ENCODE assay signal across 21 cellular contexts in genomic region chr11:126495806-126496205, GRCh38.
DNase-seq lines count a peak whose midpoint lies in the region; ATAC-seq and TF ChIP-seq lines count a peak whose summit lies in the region.
"Had no signal": no experiment of that assay in that cellular context is flagged by ENCODE, and none has a peak within 500 bp of the region (broad histone marks: within the 10 kb centered on the region; RNA-seq: fewer than 3 reads in every experiment).

No MANE protein-coding gene starts in this region.

- DNase-seq in activated naive CD4-positive, alpha-beta T cell treated with anti-CD3 and anti-CD28 coated beads, Interleukin-2, amount 50 U/mL, for 72 hours (ENCODE audit: low spot score in 2 of 2): no peak
- DNase-seq in activated naive CD4-positive, alpha-beta T cell treated with anti-CD3 and anti-CD28 coated beads for 36 hours: no peak
- DNase-seq in NCI-H2171 treated with DMSO at 0.1 percent for 48 hours (lab: John Stamatoyannopoulos, UW) (no peak), testis (no peak), NCI-H1417 (lab: John Stamatoyannopoulos, UW) (no peak)
- DNase-seq in activated CD4-positive, alpha-beta T cell treated with anti-CD3 and anti-CD28 coated beads for 36 hours: no peak
- DNase-seq: 8988T; Caco-2; CD4-positive, CD25-positive, alpha-beta regulatory T cell; H7; Kasumi-1; MG63; NCI-H1048; NCI-H2081; NCI-H748 treated with DMSO at 0.1 percent for 48 hours; OCI-M1; SIG-M5 had no signal

- H3K9me2 ChIP-seq in neural cell (ENCODE audit: insufficient read depth, low read length): no peaks in the 10 kb centered on the region

- no peak overlapping the region for H3K9ac ChIP-seq in neural cell (ENCODE audit: low read length)

- no peaks in the 10 kb centered on the region for H3K9me3 Mint-ChIP-seq in activated naive CD4-positive, alpha-beta T cell treated with anti-CD3 and anti-CD28 coated beads, Interleukin-2, amount 50 U/mL, for 72 hours
- no peaks in the 10 kb centered on the region for H3K9me3 Mint-ChIP-seq in activated naive CD4-positive, alpha-beta T cell treated with anti-CD3 and anti-CD28 coated beads for 36 hours
- H3K9me3 Mint-ChIP-seq in activated CD4-positive, alpha-beta T cell treated with anti-CD3 and anti-CD28 coated beads for 36 hours (ENCODE audit: low read depth): no peaks in the 10 kb centered on the region
- H3K9me3 Mint-ChIP-seq: CD4-positive, CD25-positive, alpha-beta regulatory T cell; IgD-negative memory B cell had no signal

- TF ChIP-seq EP300 in neural cell (conservative IDR thresholded peaks at IDR 0.05; ENCODE audit: poor library complexity, severe bottlenecking): no peak

- TF ChIP-seq POLR2A in testis (IDR thresholded peaks at IDR 0.05): no peak

- H4K20me1 ChIP-seq in neural cell (ENCODE audit: insufficient read depth): no peaks in the 10 kb centered on the region

- H3K36me3 ChIP-seq in neural cell (ENCODE audit: insufficient read depth, low read length) (no peaks in the 10 kb centered on the region), testis (ENCODE audit: low read depth, missing control alignments) (no peaks in the 10 kb centered on the region)
- H3K36me3 ChIP-seq: MG63 had no signal

- H3K36me3 Mint-ChIP-seq in activated naive CD4-positive, alpha-beta T cell treated with anti-CD3 and anti-CD28 coated beads, Interleukin-2, amount 50 U/mL, for 72 hours: no peaks in the 10 kb centered on the region
- H3K36me3 Mint-ChIP-seq in activated naive CD4-positive, alpha-beta T cell treated with anti-CD3 and anti-CD28 coated beads for 36 hours (ENCODE audit: low read depth): no peaks in the 10 kb centered on the region
- H3K36me3 Mint-ChIP-seq in activated CD4-positive, alpha-beta T cell treated with anti-CD3 and anti-CD28 coated beads for 36 hours (ENCODE audit: low read depth): no peaks in the 10 kb centered on the region
- H3K36me3 Mint-ChIP-seq: CD4-positive, CD25-positive, alpha-beta regulatory T cell; IgD-negative memory B cell had no signal

- H3K4me1 ChIP-seq in testis: no peaks in the 10 kb centered on the region
- H3K4me1 ChIP-seq: Caco-2 had no signal

- peak overlapping the region; percentile 39 to 50 for H3K27ac Mint-ChIP-seq in activated naive CD4-positive, alpha-beta T cell treated with anti-CD3 and anti-CD28 coated beads, Interleukin-2, amount 50 U/mL, for 72 hours
- no peak overlapping the region for H3K27ac Mint-ChIP-seq in activated naive CD4-positive, alpha-beta T cell treated with anti-CD3 and anti-CD28 coated beads for 36 hours
- no peak overlapping the region for H3K27ac Mint-ChIP-seq in activated CD4-positive, alpha-beta T cell treated with anti-CD3 and anti-CD28 coated beads for 36 hours
- H3K27ac Mint-ChIP-seq: CD4-positive, CD25-positive, alpha-beta regulatory T cell; IgD-negative memory B cell had no signal

- H3K27me3 ChIP-seq in neural cell (ENCODE audit: insufficient read depth, low read depth, low read length) (no peaks in the 10 kb centered on the region), testis (no peaks in the 10 kb centered on the region)
- H3K27me3 ChIP-seq: MG63 had no signal

- H3K9me3 ChIP-seq in neural cell (ENCODE audit: low read length) (no peaks in the 10 kb centered on the region), testis (no peaks in the 10 kb centered on the region)
- H3K9me3 ChIP-seq: Caco-2, MG63 had no signal

- H3K27me3 Mint-ChIP-seq in activated naive CD4-positive, alpha-beta T cell treated with anti-CD3 and anti-CD28 coated beads for 36 hours (ENCODE audit: low read depth): peaks cover 11% of the 10 kb centered on the region
- peaks cover 11% of the 10 kb centered on the region for H3K27me3 Mint-ChIP-seq in activated CD4-positive, alpha-beta T cell treated with anti-CD3 and anti-CD28 coated beads for 36 hours
- H3K27me3 Mint-ChIP-seq: CD4-positive, CD25-positive, alpha-beta regulatory T cell had no signal

- WGBS in testis, 2 donors: 82 to 92% methylated on average over 2 of the region's 2 CpGs

- POLR2A ChIA-PET in activated CD4-positive, alpha-beta T cell treated with anti-CD3 and anti-CD28 coated beads for 36 hours (lab: Charles Lee): no interaction called here

- H3K27ac ChIP-seq in VCaP (0 out of 2 replicates have a peak overlapping the region, but pooled peaks have one; percentile 14), neural cell (ENCODE audit: low read length) (no peak overlapping the region), testis (no peak overlapping the region)
- H3K27ac ChIP-seq: HL-60 had no signal

- no peak overlapping the region for H2AFZ ChIP-seq in neural cell (ENCODE audit: low read depth, low read length)

- H3K4me1 Mint-ChIP-seq in activated naive CD4-positive, alpha-beta T cell treated with anti-CD3 and anti-CD28 coated beads for 36 hours (ENCODE audit: low read depth): peaks cover 3% of the 10 kb centered on the region
- H3K4me1 Mint-ChIP-seq in activated CD4-positive, alpha-beta T cell treated with anti-CD3 and anti-CD28 coated beads for 36 hours: no peaks in the 10 kb centered on the region
- H3K4me1 Mint-ChIP-seq: CD4-positive, CD25-positive, alpha-beta regulatory T cell had no signal

- no peak for TF ChIP-seq CTCF in VCaP (conservative IDR thresholded peaks at IDR 0.05)
- TF ChIP-seq CTCF in neural cell (IDR thresholded peaks at IDR 0.05; ENCODE audit: poor library complexity, severe bottlenecking): peak; percentile 20
- TF ChIP-seq CTCF in testis (IDR thresholded peaks at IDR 0.05): no peak

- H3F3A ChIP-seq in neural cell (ENCODE audit: insufficient read depth, low read length, poor library complexity, severe bottlenecking): no peaks in the 10 kb centered on the region

- intact Hi-C loops in activated naive CD4-positive, alpha-beta T cell treated with anti-CD3 and anti-CD28 coated beads for 36 hours (cut with micrococcal nuclease): no loop called here
- intact Hi-C loops in testis (cut with DNase I; ENCODE audit: low total_unique reads): no loop called here
- intact Hi-C loops in activated CD4-positive, alpha-beta T cell treated with anti-CD3 and anti-CD28 coated beads for 36 hours (cut with DNase I, micrococcal nuclease): no loop called here

- no peak overlapping the region for H3K4me2 ChIP-seq in neural cell (ENCODE audit: low read length)

- H3K4me3 ChIP-seq in neural cell (ENCODE audit: low read length) (no peak overlapping the region), testis (no peak overlapping the region)
- H3K4me3 ChIP-seq: MG63 had no signal

- H3K79me2 ChIP-seq in neural cell (replicated peaks; ENCODE audit: insufficient read depth, low read length): no peaks in the 10 kb centered on the region

- no peak for TF ChIP-seq RAD21 in neural cell (conservative IDR thresholded peaks at IDR 0.05)

- CTCF ChIA-PET in activated naive CD4-positive, alpha-beta T cell treated with anti-CD3 and anti-CD28 coated beads for 36 hours (lab: Charles Lee): interaction anchor here (0.6 kb wide), 1 partner anchor 54 kb away, joined by 3 read pairs; no protein-coding TSS in a partner anchor
- CTCF ChIA-PET in activated CD4-positive, alpha-beta T cell treated with anti-CD3 and anti-CD28 coated beads for 36 hours (lab: Charles Lee): no interaction called here

- H3K4me3 Mint-ChIP-seq in activated naive CD4-positive, alpha-beta T cell treated with anti-CD3 and anti-CD28 coated beads for 36 hours: no peak overlapping the region
- no peak overlapping the region for H3K4me3 Mint-ChIP-seq in activated CD4-positive, alpha-beta T cell treated with anti-CD3 and anti-CD28 coated beads for 36 hours
- H3K4me3 Mint-ChIP-seq: CD4-positive, CD25-positive, alpha-beta regulatory T cell; IgD-negative memory B cell had no signal

- no peak for ATAC-seq in activated naive CD4-positive, alpha-beta T cell treated with anti-CD3 and anti-CD28 coated beads, Interleukin-2, amount 50 U/mL, for 72 hours
- no peak for ATAC-seq in activated CD4-positive, alpha-beta T cell treated with anti-CD3 and anti-CD28 coated beads for 36 hours

TF ChIP-seq in neural cell, 6 proteins besides CTCF, POLR2A, EP300 and RAD21:
- TF ChIP-seq EZH2 (IDR thresholded peaks at IDR 0.05; ENCODE audit: borderline replicate concordance, insufficient read depth, low read length, poor library complexity, severe bottlenecking) (no peak), TAF1 (IDR thresholded peaks at IDR 0.05; ENCODE audit: low read depth) (no peak), POLR2AphosphoS5 (IDR thresholded peaks at IDR 0.05) (no peak), REST (IDR thresholded peaks at IDR 0.05; ENCODE audit: borderline replicate concordance) (no peak), SMC3 (conservative IDR thresholded peaks at IDR 0.05; ENCODE audit: poor library complexity) (no peak)

Comparison
In these comparisons a context has a peak if more than half of its experiments do, and no peak if none do; other contexts are left out.
1. H3K27ac Mint-ChIP-seq: peak in activated naive CD4-positive, alpha-beta T cell treated with anti-CD3 and anti-CD28 coated beads, Interleukin-2, amount 50 U/mL, for 72 hours (2 of 2); none in activated naive CD4-positive, alpha-beta T cell treated with anti-CD3 and anti-CD28 coated beads for 36 hours (single experiment) and activated CD4-positive, alpha-beta T cell treated with anti-CD3 and anti-CD28 coated beads for 36 hours (single experiment).